28 cellular contexts compared by ENCODE assay signal in genomic region chr2:189726849-189727248, GRCh38. TPM values are rescaled to one million over a fixed set of nuclear protein-coding genes. Genes with fewer than 3 reads are reported as not detected.
"Had no signal": no experiment of that assay in that cellular context is flagged by ENCODE, and none has a peak within 500 bp of the region (broad histone marks: within the 10 kb centered on the region; RNA-seq: fewer than 3 reads in every experiment).

No MANE protein-coding gene starts in this region.

- H3K4me3 ChIP-seq: ascending aorta, breast epithelium, cardiac muscle cell, colonic mucosa, esophagus squamous epithelium had no signal

- FAIRE-seq: endometrium had no signal

- H3K9me3 ChIP-seq: ascending aorta, breast epithelium, colonic mucosa, esophagus squamous epithelium had no signal

- H3K36me3 ChIP-seq: ascending aorta, breast epithelium, cardiac muscle cell, colonic mucosa had no signal

- H3K27me3 ChIP-seq: ascending aorta, breast epithelium, cardiac muscle cell, colonic mucosa, esophagus squamous epithelium had no signal

- H3K4me1 ChIP-seq: ascending aorta, breast epithelium, colonic mucosa, esophagus squamous epithelium had no signal

- DNase-seq: activated CD4-positive, alpha-beta memory T cell treated with anti-CD3 and anti-CD28 coated beads for 36 hours; activated CD4-positive, alpha-beta T cell treated with anti-CD3 and anti-CD28 coated beads for 36 hours; activated CD4-positive, alpha-beta T cell treated with anti-CD3 and anti-CD28 coated beads, Interleukin-2, amount 10 ng/mL, durations not matched to agents 24 days and 14 days; activated CD4-positive, CD25-positive, alpha-beta regulatory T cell; activated CD4-positive, CD25-positive, alpha-beta regulatory T cell treated with anti-CD3 and anti-CD28 coated beads, Interleukin-2, amount 50 U/mL, for 72 hours; activated CD8-positive, alpha-beta memory T cell treated with anti-CD3 and anti-CD28 coated beads, Interleukin-2, amount 10 ng/mL, durations not matched to agents 7 days and 5 days; activated CD8-positive, alpha-beta memory T cell treated with anti-CD3 and anti-CD28 coated beads, Interleukin-2, amount 50 U/mL, for 4 hours; activated CD8-positive, alpha-beta T cell treated with anti-CD3 and anti-CD28 coated beads, Interleukin-2, amount 10 ng/mL, durations not matched to agents 7 days and 5 days; activated effector memory CD4-positive, alpha-beta T cell treated with anti-CD3 and anti-CD28 coated beads, Interleukin-2, amount 50 U/mL, for 16 hours; activated naive CD4-positive, alpha-beta T cell; activated naive CD4-positive, alpha-beta T cell treated with anti-CD3 and anti-CD28 coated beads, Interleukin-2, amount 10 ng/mL, durations not matched to agents 7 days and 5 days; activated naive CD8-positive, alpha-beta T cell treated with anti-CD3 and anti-CD28 coated beads, Interleukin-2, amount 10 ng/mL, durations not matched to agents 7 days and 5 days; activated T-cell treated with anti-CD3 and anti-CD28 coated beads, Interleukin-2, amount 50 U/mL, for 1 hour; activated T-cell treated with anti-CD3 and anti-CD28 coated beads, Interleukin-2, amount 50 U/mL, for 48 hours; central memory CD4-positive, alpha-beta T cell; cerebellar nuclear complex; colonic mucosa; effector CD8-positive, alpha-beta T cell; esophagus squamous epithelium; foreskin melanocyte; head of caudate nucleus; T-cell; T1000 had no signal

- H3K27ac ChIP-seq: ascending aorta, breast epithelium, cardiac muscle cell, colonic mucosa, epithelial cell of prostate, esophagus squamous epithelium had no signal

RNA-seq across cellular contexts. Expression of gene OSGEPL1, which starts 35.7 kb away (rescaled TPM):
- total RNA-seq: ascending aorta had no signal
